25 cellular contexts compared by ENCODE assay signal in genomic region chr2:122804494-122804893, GRCh38.
"Had no signal": no experiment of that assay in that cellular context is flagged by ENCODE, and none has a peak within 500 bp of the region (broad histone marks: within the 10 kb centered on the region; RNA-seq: fewer than 3 reads in every experiment).

No MANE protein-coding gene starts in this region.

- H3K27me3 ChIP-seq: dorsolateral prefrontal cortex, gastroesophageal sphincter, ovary, right lobe of liver, testis, uterus had no signal

- H3K4me1 Mint-ChIP-seq: activated CD4-positive, alpha-beta T cell treated with anti-CD3 and anti-CD28 coated beads for 36 hours had no signal

- H3K27ac Mint-ChIP-seq: activated CD4-positive, alpha-beta T cell treated with anti-CD3 and anti-CD28 coated beads for 36 hours; activated naive CD4-positive, alpha-beta T cell treated with anti-CD3 and anti-CD28 coated beads, Interleukin-2, amount 50 U/mL, for 72 hours; activated T-cell treated with anti-CD3 and anti-CD28 coated beads, Interleukin-2, amount 50 U/mL, for 72 hours; progenitor cell of endocrine pancreas had no signal

- H3K4me3 Mint-ChIP-seq: activated CD4-positive, alpha-beta T cell treated with anti-CD3 and anti-CD28 coated beads for 36 hours; activated T-cell treated with anti-CD3 and anti-CD28 coated beads, Interleukin-2, amount 50 U/mL, for 72 hours had no signal

- ATAC-seq: activated CD4-positive, alpha-beta T cell treated with anti-CD3 and anti-CD28 coated beads for 36 hours; activated naive CD4-positive, alpha-beta T cell treated with anti-CD3 and anti-CD28 coated beads, Interleukin-2, amount 50 U/mL, for 72 hours; activated T-cell treated with anti-CD3 and anti-CD28 coated beads, Interleukin-2, amount 50 U/mL, for 72 hours; gastroesophageal sphincter; left cardiac atrium; left ventricle myocardium superior; right lobe of liver; stimulated activated naive CD8-positive, alpha-beta T cell treated with anti-CD3 and anti-CD28 coated beads, Interleukin-15, Interleukin-2, amounts not matched to agents 100 U/mL and 50 U/mL, for 24 hours had no signal

- H3K4me3 ChIP-seq: coronary artery, dorsolateral prefrontal cortex, gastroesophageal sphincter, ovary, right lobe of liver, testis, uterus had no signal

- H3K36me3 Mint-ChIP-seq: activated naive CD4-positive, alpha-beta T cell treated with anti-CD3 and anti-CD28 coated beads, Interleukin-2, amount 50 U/mL, for 72 hours had no signal

- DNase-seq: activated CD4-positive, alpha-beta T cell treated with anti-CD3 and anti-CD28 coated beads for 36 hours; activated CD4-positive, alpha-beta T cell treated with anti-CD3 and anti-CD28 coated beads, Interleukin-2, amount 50 U/mL, for 4 hours; activated CD4-positive, CD25-positive, alpha-beta regulatory T cell; activated naive CD4-positive, alpha-beta T cell; activated T-cell treated with anti-CD3 and anti-CD28 coated beads for 4 hours; activated T-cell treated with anti-CD3 and anti-CD28 coated beads, Interleukin-2, amount 50 U/mL, for 72 hours; anterior cingulate cortex; dorsolateral prefrontal cortex; effector memory CD4-positive, alpha-beta T cell; erythroblast; hippocampal formation; left cardiac atrium; left ventricle myocardium superior; ovary; right lobe of liver; stimulated activated CD4-positive, alpha-beta T cell treated with anti-CD3 and anti-CD28 coated beads, Interleukin-2, amount 100 ng/mL, for 48 hours; stimulated activated naive CD8-positive, alpha-beta T cell treated with anti-CD3 and anti-CD28 coated beads, Interleukin-15, Interleukin-2, amounts not matched to agents 100 U/mL and 50 U/mL, for 24 hours; T-helper 2 cell; testis; trophoblast cell; uterus had no signal

- H3K27ac ChIP-seq: coronary artery, dorsolateral prefrontal cortex, gastroesophageal sphincter, ovary, right lobe of liver, testis, uterus had no signal

- H3K27me3 Mint-ChIP-seq: activated CD4-positive, alpha-beta T cell treated with anti-CD3 and anti-CD28 coated beads for 36 hours; progenitor cell of endocrine pancreas had no signal

- H3K9me3 ChIP-seq: ovary, right lobe of liver, testis, uterus had no signal

- H3K36me3 ChIP-seq: gastroesophageal sphincter, ovary, right lobe of liver, uterus had no signal

- H3K4me1 ChIP-seq: gastroesophageal sphincter, right lobe of liver, testis, uterus had no signal
